ENCODE assay signal across 1 cellular context in the genomic region with DNA sequence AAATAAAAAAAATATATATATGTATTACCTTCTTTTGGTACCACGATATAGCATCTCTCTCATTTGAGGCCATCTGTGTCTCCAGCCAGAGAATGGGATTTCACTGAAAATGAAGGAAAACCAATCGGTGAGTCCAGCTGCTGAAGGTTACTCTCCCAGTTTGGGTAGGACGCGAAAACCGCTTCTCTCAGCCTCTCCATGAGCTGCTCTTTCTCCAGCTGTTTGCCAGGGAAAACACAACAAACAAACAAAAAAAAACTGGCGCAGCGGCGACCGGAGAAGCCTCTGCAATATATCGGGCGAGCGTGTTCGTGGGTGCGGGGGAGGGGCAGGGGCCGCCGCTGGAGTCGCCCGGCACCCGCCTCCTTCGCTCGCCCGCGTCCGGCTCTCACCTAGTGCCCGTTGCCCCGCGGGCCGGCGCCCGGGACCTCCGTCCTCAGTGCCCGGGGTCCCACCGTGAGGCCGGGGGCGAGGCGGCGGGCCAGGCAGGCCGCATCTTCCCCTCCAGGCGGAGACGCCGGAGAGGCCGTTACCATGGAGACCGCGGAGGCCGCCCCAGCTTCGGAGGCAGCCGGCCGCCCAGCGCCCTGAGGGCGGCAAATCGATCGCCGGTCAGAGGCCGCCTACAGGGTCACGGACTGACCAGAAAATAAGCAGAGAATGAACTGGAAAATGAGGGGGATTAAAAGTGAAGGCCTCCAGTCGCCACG.
TF ChIP-seq lines count a peak whose summit lies in the region.

No MANE protein-coding gene starts in this region.

TF ChIP-seq in HepG2, 621 proteins besides CTCF, POLR2A, EP300 and RAD21 (continued from another document and continues in another):
- TF ChIP-seq, protein P1, sequence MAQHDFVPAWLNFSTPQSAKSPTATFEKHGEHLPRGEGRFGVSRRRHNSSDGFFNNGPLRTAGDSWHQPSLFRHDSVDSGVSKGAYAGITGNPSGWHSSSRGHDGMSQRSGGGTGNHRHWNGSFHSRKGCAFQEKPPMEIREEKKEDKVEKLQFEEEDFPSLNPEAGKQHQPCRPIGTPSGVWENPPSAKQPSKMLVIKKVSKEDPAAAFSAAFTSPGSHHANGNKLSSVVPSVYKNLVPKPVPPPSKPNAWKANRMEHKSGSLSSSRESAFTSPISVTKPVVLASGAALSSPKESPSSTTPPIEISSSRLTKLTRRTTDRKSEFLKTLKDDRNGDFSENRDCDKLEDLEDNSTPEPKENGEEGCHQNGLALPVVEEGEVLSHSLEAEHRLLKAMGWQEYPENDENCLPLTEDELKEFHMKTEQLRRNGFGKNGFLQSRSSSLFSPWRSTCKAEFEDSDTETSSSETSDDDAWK (CRISPR knock-in tag; IDR thresholded peaks at IDR 0.05) = no peak
- TF ChIP-seq, protein P2, sequence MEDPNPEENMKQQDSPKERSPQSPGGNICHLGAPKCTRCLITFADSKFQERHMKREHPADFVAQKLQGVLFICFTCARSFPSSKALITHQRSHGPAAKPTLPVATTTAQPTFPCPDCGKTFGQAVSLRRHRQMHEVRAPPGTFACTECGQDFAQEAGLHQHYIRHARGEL (CRISPR knock-in tag; IDR thresholded peaks at IDR 0.05) = no peak
- TF ChIP-seq ZNF557 (CRISPR knock-in tag; IDR thresholded peaks at IDR 0.05) (no peak), SMARCC2 (IDR thresholded peaks at IDR 0.05) (no peak), ZBTB3 (CRISPR knock-in tag; IDR thresholded peaks at IDR 0.05; ENCODE audit: borderline replicate concordance, low read depth) (0 out of 2 replicates have a peak, but pooled peaks have one; percentile 41), HNRNPUL1 (IDR thresholded peaks at IDR 0.05; ENCODE audit: low read depth, low read length) (no peak), PHF8 (CRISPR knock-in tag; IDR thresholded peaks at IDR 0.05) (no peak), SNRNP70 (IDR thresholded peaks at IDR 0.05; ENCODE audit: low read depth, low read length) (no peak), GZF1 (CRISPR knock-in tag; IDR thresholded peaks at IDR 0.05) (no peak), CBX1 (IDR thresholded peaks at IDR 0.05; ENCODE audit: low read depth) (no peak), ZNF331 (CRISPR knock-in tag; IDR thresholded peaks at IDR 0.05) (0 out of 2 replicates have a peak, but pooled peaks have one; percentile 3), ZNF292 (CRISPR knock-in tag; IDR thresholded peaks at IDR 0.05; ENCODE audit: borderline replicate concordance, low read depth) (no peak), SOX6 (IDR thresholded peaks at IDR 0.05) (no peak), SOX6 (CRISPR knock-in tag; IDR thresholded peaks at IDR 0.05) (no peak), ZFP41 (CRISPR knock-in tag; IDR thresholded peaks at IDR 0.05; ENCODE audit: borderline replicate concordance) (no peak), ZNF709 (CRISPR knock-in tag; IDR thresholded peaks at IDR 0.05) (peak; percentile 81; the same call in 1 of the 2 replicates), HNF4G (IDR thresholded peaks at IDR 0.05; ENCODE audit: borderline replicate concordance, low read depth, low read length) (peak; percentile 38; the same call in 1 of the 2 replicates), HNF4G (CRISPR knock-in tag; IDR thresholded peaks at IDR 0.05; ENCODE audit: borderline replicate concordance, low read depth) (no peak), KDM5B (CRISPR knock-in tag; IDR thresholded peaks at IDR 0.05; ENCODE audit: borderline replicate concordance) (peak; percentile 56; the same call in 1 of the 2 replicates), ATF7-NPFF (CRISPR knock-in tag; IDR thresholded peaks at IDR 0.05; ENCODE audit: low read depth) (no peak), ZSCAN12 (CRISPR knock-in tag; IDR thresholded peaks at IDR 0.05) (no peak), MYC (CRISPR knock-in tag; IDR thresholded peaks at IDR 0.05; ENCODE audit: borderline replicate concordance) (0 out of 2 replicates have a peak, but pooled peaks have one; percentile 5), ZNF329 (CRISPR knock-in tag; IDR thresholded peaks at IDR 0.05; ENCODE audit: low read depth) (no peak), TBX3 (IDR thresholded peaks at IDR 0.05; ENCODE audit: borderline replicate concordance) (no peak), HNRNPLL (IDR thresholded peaks at IDR 0.05; ENCODE audit: low read depth, low read length, poor library complexity, severe bottlenecking) (peak; percentile 78), RARG (CRISPR knock-in tag; IDR thresholded peaks at IDR 0.05; ENCODE audit: low read depth) (no peak), GATA4 (IDR thresholded peaks at IDR 0.05; ENCODE audit: borderline replicate concordance, low read depth) (no peak), KLF16 (CRISPR knock-in tag; IDR thresholded peaks at IDR 0.05) (0 out of 4 replicates have a peak, but pooled peaks of 1 of the 2 experiments have one; percentile 60), MIER3 (CRISPR knock-in tag; IDR thresholded peaks at IDR 0.05; ENCODE audit: borderline replicate concordance) (no peak), NR2C2 (CRISPR knock-in tag; IDR thresholded peaks at IDR 0.05; ENCODE audit: borderline replicate concordance) (peak; percentile 71)
- TF ChIP-seq, protein P3, sequence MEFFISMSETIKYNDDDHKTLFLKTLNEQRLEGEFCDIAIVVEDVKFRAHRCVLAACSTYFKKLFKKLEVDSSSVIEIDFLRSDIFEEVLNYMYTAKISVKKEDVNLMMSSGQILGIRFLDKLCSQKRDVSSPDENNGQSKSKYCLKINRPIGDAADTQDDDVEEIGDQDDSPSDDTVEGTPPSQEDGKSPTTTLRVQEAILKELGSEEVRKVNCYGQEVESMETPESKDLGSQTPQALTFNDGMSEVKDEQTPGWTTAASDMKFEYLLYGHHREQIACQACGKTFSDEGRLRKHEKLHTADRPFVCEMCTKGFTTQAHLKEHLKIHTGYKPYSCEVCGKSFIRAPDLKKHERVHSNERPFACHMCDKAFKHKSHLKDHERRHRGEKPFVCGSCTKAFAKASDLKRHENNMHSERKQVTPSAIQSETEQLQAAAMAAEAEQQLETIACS (CRISPR knock-in tag; IDR thresholded peaks at IDR 0.05) = no peak
- TF ChIP-seq, protein P4, sequence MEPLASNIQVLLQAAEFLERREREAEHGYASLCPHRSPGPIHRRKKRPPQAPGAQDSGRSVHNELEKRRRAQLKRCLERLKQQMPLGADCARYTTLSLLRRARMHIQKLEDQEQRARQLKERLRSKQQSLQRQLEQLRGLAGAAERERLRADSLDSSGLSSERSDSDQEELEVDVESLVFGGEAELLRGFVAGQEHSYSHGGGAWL (CRISPR knock-in tag; IDR thresholded peaks at IDR 0.05) = peak; percentile 17; the same call in 1 of the 2 replicates
- TF ChIP-seq, protein P5, sequence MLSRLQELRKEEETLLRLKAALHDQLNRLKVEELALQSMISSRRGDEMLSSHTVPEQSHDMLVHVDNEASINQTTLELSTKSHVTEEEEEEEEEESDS (CRISPR knock-in tag; IDR thresholded peaks at IDR 0.05; ENCODE audit: borderline replicate concordance) = no peak
- TF ChIP-seq, protein P6, sequence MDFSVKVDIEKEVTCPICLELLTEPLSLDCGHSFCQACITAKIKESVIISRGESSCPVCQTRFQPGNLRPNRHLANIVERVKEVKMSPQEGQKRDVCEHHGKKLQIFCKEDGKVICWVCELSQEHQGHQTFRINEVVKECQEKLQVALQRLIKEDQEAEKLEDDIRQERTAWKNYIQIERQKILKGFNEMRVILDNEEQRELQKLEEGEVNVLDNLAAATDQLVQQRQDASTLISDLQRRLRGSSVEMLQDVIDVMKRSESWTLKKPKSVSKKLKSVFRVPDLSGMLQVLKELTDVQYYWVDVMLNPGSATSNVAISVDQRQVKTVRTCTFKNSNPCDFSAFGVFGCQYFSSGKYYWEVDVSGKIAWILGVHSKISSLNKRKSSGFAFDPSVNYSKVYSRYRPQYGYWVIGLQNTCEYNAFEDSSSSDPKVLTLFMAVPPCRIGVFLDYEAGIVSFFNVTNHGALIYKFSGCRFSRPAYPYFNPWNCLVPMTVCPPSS (IDR thresholded peaks at IDR 0.05) = no peak
- TF ChIP-seq, protein P7, sequence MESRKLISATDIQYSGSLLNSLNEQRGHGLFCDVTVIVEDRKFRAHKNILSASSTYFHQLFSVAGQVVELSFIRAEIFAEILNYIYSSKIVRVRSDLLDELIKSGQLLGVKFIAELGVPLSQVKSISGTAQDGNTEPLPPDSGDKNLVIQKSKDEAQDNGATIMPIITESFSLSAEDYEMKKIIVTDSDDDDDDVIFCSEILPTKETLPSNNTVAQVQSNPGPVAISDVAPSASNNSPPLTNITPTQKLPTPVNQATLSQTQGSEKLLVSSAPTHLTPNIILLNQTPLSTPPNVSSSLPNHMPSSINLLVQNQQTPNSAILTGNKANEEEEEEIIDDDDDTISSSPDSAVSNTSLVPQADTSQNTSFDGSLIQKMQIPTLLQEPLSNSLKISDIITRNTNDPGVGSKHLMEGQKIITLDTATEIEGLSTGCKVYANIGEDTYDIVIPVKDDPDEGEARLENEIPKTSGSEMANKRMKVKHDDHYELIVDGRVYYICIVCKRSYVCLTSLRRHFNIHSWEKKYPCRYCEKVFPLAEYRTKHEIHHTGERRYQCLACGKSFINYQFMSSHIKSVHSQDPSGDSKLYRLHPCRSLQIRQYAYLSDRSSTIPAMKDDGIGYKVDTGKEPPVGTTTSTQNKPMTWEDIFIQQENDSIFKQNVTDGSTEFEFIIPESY (CRISPR knock-in tag; IDR thresholded peaks at IDR 0.05) = no peak
- TF ChIP-seq, protein P8, sequence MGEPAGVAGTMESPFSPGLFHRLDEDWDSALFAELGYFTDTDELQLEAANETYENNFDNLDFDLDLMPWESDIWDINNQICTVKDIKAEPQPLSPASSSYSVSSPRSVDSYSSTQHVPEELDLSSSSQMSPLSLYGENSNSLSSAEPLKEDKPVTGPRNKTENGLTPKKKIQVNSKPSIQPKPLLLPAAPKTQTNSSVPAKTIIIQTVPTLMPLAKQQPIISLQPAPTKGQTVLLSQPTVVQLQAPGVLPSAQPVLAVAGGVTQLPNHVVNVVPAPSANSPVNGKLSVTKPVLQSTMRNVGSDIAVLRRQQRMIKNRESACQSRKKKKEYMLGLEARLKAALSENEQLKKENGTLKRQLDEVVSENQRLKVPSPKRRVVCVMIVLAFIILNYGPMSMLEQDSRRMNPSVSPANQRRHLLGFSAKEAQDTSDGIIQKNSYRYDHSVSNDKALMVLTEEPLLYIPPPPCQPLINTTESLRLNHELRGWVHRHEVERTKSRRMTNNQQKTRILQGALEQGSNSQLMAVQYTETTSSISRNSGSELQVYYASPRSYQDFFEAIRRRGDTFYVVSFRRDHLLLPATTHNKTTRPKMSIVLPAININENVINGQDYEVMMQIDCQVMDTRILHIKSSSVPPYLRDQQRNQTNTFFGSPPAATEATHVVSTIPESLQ (CRISPR knock-in tag; conservative IDR thresholded peaks at IDR 0.05) = no peak
- TF ChIP-seq, protein P9, sequence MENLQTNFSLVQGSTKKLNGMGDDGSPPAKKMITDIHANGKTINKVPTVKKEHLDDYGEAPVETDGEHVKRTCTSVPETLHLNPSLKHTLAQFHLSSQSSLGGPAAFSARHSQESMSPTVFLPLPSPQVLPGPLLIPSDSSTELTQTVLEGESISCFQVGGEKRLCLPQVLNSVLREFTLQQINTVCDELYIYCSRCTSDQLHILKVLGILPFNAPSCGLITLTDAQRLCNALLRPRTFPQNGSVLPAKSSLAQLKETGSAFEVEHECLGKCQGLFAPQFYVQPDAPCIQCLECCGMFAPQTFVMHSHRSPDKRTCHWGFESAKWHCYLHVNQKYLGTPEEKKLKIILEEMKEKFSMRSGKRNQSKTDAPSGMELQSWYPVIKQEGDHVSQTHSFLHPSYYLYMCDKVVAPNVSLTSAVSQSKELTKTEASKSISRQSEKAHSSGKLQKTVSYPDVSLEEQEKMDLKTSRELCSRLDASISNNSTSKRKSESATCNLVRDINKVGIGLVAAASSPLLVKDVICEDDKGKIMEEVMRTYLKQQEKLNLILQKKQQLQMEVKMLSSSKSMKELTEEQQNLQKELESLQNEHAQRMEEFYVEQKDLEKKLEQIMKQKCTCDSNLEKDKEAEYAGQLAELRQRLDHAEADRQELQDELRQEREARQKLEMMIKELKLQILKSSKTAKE (CRISPR knock-in tag; IDR thresholded peaks at IDR 0.05; ENCODE audit: borderline replicate concordance) = 0 out of 2 replicates have a peak, but pooled peaks have one; percentile 8
- TF ChIP-seq, protein P10, sequence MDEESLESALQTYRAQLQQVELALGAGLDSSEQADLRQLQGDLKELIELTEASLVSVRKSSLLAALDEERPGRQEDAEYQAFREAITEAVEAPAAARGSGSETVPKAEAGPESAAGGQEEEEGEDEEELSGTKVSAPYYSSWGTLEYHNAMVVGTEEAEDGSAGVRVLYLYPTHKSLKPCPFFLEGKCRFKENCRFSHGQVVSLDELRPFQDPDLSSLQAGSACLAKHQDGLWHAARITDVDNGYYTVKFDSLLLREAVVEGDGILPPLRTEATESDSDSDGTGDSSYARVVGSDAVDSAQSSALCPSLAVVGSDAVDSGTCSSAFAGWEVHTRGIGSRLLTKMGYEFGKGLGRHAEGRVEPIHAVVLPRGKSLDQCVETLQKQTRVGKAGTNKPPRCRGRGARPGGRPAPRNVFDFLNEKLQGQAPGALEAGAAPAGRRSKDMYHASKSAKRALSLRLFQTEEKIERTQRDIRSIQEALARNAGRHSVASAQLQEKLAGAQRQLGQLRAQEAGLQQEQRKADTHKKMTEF (CRISPR knock-in tag; IDR thresholded peaks at IDR 0.05) = no peak
- TF ChIP-seq, protein P11, sequence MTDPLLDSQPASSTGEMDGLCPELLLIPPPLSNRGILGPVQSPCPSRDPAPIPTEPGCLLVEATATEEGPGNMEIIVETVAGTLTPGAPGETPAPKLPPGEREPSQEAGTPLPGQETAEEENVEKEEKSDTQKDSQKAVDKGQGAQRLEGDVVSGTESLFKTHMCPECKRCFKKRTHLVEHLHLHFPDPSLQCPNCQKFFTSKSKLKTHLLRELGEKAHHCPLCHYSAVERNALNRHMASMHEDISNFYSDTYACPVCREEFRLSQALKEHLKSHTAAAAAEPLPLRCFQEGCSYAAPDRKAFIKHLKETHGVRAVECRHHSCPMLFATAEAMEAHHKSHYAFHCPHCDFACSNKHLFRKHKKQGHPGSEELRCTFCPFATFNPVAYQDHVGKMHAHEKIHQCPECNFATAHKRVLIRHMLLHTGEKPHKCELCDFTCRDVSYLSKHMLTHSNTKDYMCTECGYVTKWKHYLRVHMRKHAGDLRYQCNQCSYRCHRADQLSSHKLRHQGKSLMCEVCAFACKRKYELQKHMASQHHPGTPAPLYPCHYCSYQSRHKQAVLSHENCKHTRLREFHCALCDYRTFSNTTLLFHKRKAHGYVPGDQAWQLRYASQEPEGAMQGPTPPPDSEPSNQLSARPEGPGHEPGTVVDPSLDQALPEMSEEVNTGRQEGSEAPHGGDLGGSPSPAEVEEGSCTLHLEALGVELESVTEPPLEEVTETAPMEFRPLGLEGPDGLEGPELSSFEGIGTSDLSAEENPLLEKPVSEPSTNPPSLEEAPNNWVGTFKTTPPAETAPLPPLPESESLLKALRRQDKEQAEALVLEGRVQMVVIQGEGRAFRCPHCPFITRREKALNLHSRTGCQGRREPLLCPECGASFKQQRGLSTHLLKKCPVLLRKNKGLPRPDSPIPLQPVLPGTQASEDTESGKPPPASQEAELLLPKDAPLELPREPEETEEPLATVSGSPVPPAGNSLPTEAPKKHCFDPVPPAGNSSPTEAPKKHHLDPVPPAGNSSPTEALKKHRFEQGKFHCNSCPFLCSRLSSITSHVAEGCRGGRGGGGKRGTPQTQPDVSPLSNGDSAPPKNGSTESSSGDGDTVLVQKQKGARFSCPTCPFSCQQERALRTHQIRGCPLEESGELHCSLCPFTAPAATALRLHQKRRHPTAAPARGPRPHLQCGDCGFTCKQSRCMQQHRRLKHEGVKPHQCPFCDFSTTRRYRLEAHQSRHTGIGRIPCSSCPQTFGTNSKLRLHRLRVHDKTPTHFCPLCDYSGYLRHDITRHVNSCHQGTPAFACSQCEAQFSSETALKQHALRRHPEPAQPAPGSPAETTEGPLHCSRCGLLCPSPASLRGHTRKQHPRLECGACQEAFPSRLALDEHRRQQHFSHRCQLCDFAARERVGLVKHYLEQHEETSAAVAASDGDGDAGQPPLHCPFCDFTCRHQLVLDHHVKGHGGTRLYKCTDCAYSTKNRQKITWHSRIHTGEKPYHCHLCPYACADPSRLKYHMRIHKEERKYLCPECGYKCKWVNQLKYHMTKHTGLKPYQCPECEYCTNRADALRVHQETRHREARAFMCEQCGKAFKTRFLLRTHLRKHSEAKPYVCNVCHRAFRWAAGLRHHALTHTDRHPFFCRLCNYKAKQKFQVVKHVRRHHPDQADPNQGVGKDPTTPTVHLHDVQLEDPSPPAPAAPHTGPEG (CRISPR knock-in tag; IDR thresholded peaks at IDR 0.05) = no peak
